27 cellular contexts compared by ENCODE assay signal in genomic region chr12:19912996-19913395, GRCh38.
DNase-seq lines count a peak whose midpoint lies in the region; FAIRE-seq and TF ChIP-seq lines count a peak whose summit lies in the region.
"Had no signal": no experiment of that assay in that cellular context is flagged by ENCODE, and none has a peak within 500 bp of the region (broad histone marks: within the 10 kb centered on the region; RNA-seq: fewer than 3 reads in every experiment).

No MANE protein-coding gene starts in this region.

- DNase-seq in ELF-1 (ENCODE audit: low read depth, low spot score) (peak; percentile 23), NCI-H146 treated with DMSO at 0.1 percent for 48 hours (lab: John Stamatoyannopoulos, UW; ENCODE audit: unreplicated experiment) (peak; percentile 11), kidney tubule cell (ENCODE audit: low spot score) (peak; percentile 17), progenitor cell of endocrine pancreas (ENCODE audit: low spot score, unreplicated experiment) (no peak), G401 (ENCODE audit: low spot score) (no peak), D721Med (ENCODE audit: insufficient read length, low spot score) (no peak)
- no peak for DNase-seq in activated CD4-positive, alpha-beta T cell treated with anti-CD3 and anti-CD28 coated beads for 1 hour
- DNase-seq: activated CD4-positive, alpha-beta T cell treated with anti-CD3 and anti-CD28 coated beads for 4 hours; activated effector memory CD4-positive, alpha-beta T cell treated with Interleukin-2 at 50 U/mL for 16 hours; activated naive CD8-positive, alpha-beta T cell treated with anti-CD3 and anti-CD28 coated beads for 36 hours; activated T-cell treated with anti-CD3 and anti-CD28 coated beads for 4 hours; caudate nucleus; EL; GM23248; hippocampal formation; left ventricle myocardium inferior; NCI-H1694; NCI-H2171; NCI-H774; ovary; stimulated activated CD4-positive, alpha-beta T cell treated with anti-CD3 and anti-CD28 coated beads, Interleukin-12 subunit alpha, Interleukin-12 subunit beta, amount 100 ng/mL, for 4 hours; stimulated activated CD4-positive, alpha-beta T cell treated with anti-CD3 and anti-CD28 coated beads, Interleukin-4, amount 100 ng/mL, for 1 hour; T-helper 2 cell had no signal

- no peaks in the 10 kb centered on the region for H3K9me3 Mint-ChIP-seq in progenitor cell of endocrine pancreas (ENCODE audit: low read depth)
- H3K9me3 Mint-ChIP-seq: dendritic cell treated with granulocyte-macrophage colony-stimulating factor and Interleukin-4, amounts not matched to agents 40 ng/mL and 50 ng/mL, for 4 days; nephron had no signal

- no peaks in the 10 kb centered on the region for H3K36me3 Mint-ChIP-seq in progenitor cell of endocrine pancreas (ENCODE audit: insufficient read depth)
- H3K36me3 Mint-ChIP-seq: activated naive CD8-positive, alpha-beta T cell treated with anti-CD3 and anti-CD28 coated beads for 36 hours had no signal

- no peak for TF ChIP-seq CTCF in progenitor cell of endocrine pancreas (IDR thresholded peaks at IDR 0.05; ENCODE audit: unreplicated experiment)
- TF ChIP-seq CTCF in D721Med (IDR thresholded peaks at IDR 0.05; ENCODE audit: insufficient read depth, missing control alignments) = no peak

- H3K4me1 Mint-ChIP-seq in progenitor cell of endocrine pancreas (ENCODE audit: low read depth) = peaks cover 58% of the 10 kb centered on the region

- no peaks in the 10 kb centered on the region for H3K27me3 Mint-ChIP-seq in progenitor cell of endocrine pancreas
- H3K27me3 Mint-ChIP-seq: dendritic cell treated with granulocyte-macrophage colony-stimulating factor and Interleukin-4, amounts not matched to agents 40 ng/mL and 50 ng/mL, for 4 days had no signal

- in situ Hi-C loops in G401 (cut with HindIII; ENCODE audit: low sequenced_read_pairs) = no loop called here

- H3K27ac Mint-ChIP-seq in progenitor cell of endocrine pancreas = peak overlapping the region; percentile 63
- H3K27ac Mint-ChIP-seq: activated naive CD8-positive, alpha-beta T cell treated with anti-CD3 and anti-CD28 coated beads for 36 hours; dendritic cell treated with granulocyte-macrophage colony-stimulating factor and Interleukin-4, amounts not matched to agents 40 ng/mL and 50 ng/mL, for 4 days had no signal

- no peak for FAIRE-seq in D721Med (lab: Jason Lieb, UNC)
- FAIRE-seq: astrocyte, GM12892 had no signal

- peak overlapping the region; percentile 18 for H3K4me3 Mint-ChIP-seq in progenitor cell of endocrine pancreas (ENCODE audit: low read depth)
- H3K4me3 Mint-ChIP-seq: activated naive CD8-positive, alpha-beta T cell treated with anti-CD3 and anti-CD28 coated beads for 36 hours; dendritic cell treated with granulocyte-macrophage colony-stimulating factor and Interleukin-4, amounts not matched to agents 40 ng/mL and 50 ng/mL, for 4 days; nephron had no signal

Comparison
In these comparisons a context has a peak if more than half of its experiments do, and no peak if none do; other contexts are left out.
1. DNase-seq: peak in ELF-1 (single experiment), NCI-H146 treated with DMSO at 0.1 percent for 48 hours (single experiment) and kidney tubule cell (single experiment); none in progenitor cell of endocrine pancreas (single experiment), activated CD4-positive, alpha-beta T cell treated with anti-CD3 and anti-CD28 coated beads for 1 hour (single experiment), G401 (single experiment) and D721Med (single experiment).